In genomic region chr7:150404785-150405583, GRCh38 we compare ENCODE assay signal across 8 cellular contexts. TPM values are rescaled to one million over a fixed set of nuclear protein-coding genes. Genes with fewer than 3 reads are reported as not detected.
DNase-seq lines count a peak whose midpoint lies in the region; ATAC-seq and TF ChIP-seq lines count a peak whose summit lies in the region.

No MANE protein-coding gene starts in this region.

- intact Hi-C loops in heart right ventricle (cut with DNase I): loop anchor here in 6 of 10 donors (1.0 to 5.0 kb wide), 2 partner anchors 37 to 38 kb away; partner anchors contain the start of gene REPIN1 (in 6 of the 6)
- intact Hi-C loops in posterior cingulate gyrus (cut with DNase I): no loop called here
- intact Hi-C loops in transverse colon (cut with DNase I; ENCODE audit: low total_unique reads): no loop called here

- H3K9me2 ChIP-seq in SU-DHL-6 (replicated peaks; ENCODE audit: insufficient read depth, low read length): no peaks in the 10 kb centered on the region

- H3K9me3 ChIP-seq in SU-DHL-6 (ENCODE audit: insufficient read depth, low read length) (no peaks in the 10 kb centered on the region), heart right ventricle (no peaks in the 10 kb centered on the region), transverse colon (no peaks in the 10 kb centered on the region)

- peak; percentile 92 to 97 (median 96) for ATAC-seq in heart right ventricle

- 0 to 2% (median 1%) methylated on average over 73 to 86 of the region's 86 CpGs for WGBS in adipose tissue, 3 donors
- 0 to 2% methylated on average over 73 to 86 of the region's 86 CpGs for WGBS in heart right ventricle, 2 donors
- WGBS in transverse colon (ENCODE audit: low coverage in 1 of 2), 2 donors: 1% methylated on average over 27 of the region's 86 CpGs; no CpG with 5 or more reads in 1 of the 2 donors

- TF ChIP-seq POLR2A in transverse colon (IDR thresholded peaks at IDR 0.05): peak; percentile 86

- TF ChIP-seq EP300 in transverse colon (IDR thresholded peaks at IDR 0.05; ENCODE audit: low read depth): no peak

- in situ Hi-C loops in transverse colon (cut with MboI; ENCODE audit: low pct_ligation_motif_present in 1 of 4, low pct_unique_long_range_greater_than_20kb in 1 of 4, low sequenced_read_pairs in 3 of 4): loop anchor here in 3 of 4 donors (25.0 kb wide), 1 partner anchor 93 kb away; the partner anchor contains the start of genes ACTR3C (in 3 of the 3) and LRRC61 (in 3 of the 3)

- H3K4me3 ChIP-seq in GM06990 (replicated peaks; ENCODE audit: low read depth, low read length) (peak overlapping the region; percentile 74), H7 (ENCODE audit: insufficient read depth, low read depth, low read length) (peak overlapping the region; percentile 66), SU-DHL-6 (ENCODE audit: insufficient read depth, low read length, poor library complexity, severe bottlenecking) (peak overlapping the region; percentile 47), heart right ventricle (peak overlapping the region; percentile 42 to 89 (median 71)), transverse colon (peak overlapping the region; percentile 52 to 88 (median 63))

- peak; percentile 25 for TF ChIP-seq CTCF in GM06990 (IDR thresholded peaks at IDR 0.05; ENCODE audit: insufficient read depth, low read length, poor library complexity, severe bottlenecking)
- peak; percentile 28 for TF ChIP-seq CTCF in SU-DHL-6 (IDR thresholded peaks at IDR 0.05; ENCODE audit: insufficient read depth, low read length, poor library complexity, severe bottlenecking)
- TF ChIP-seq CTCF in heart right ventricle (IDR thresholded peaks at IDR 0.05): peak in 5 of 9 donors; percentile 23 to 41 (median 33)
- TF ChIP-seq CTCF in transverse colon (IDR thresholded peaks at IDR 0.05): peak in 3 of 5 experiments; percentile 13 to 33 (median 31)

- DNase-seq in GM06990 (ENCODE audit: extremely low read depth, insufficient read length) (peak; percentile 94), H7 (peak; percentile 96), M059J (ENCODE audit: low read depth) (peak; percentile 74), heart right ventricle (peak; percentile 92), posterior cingulate gyrus (peak; percentile 77 to 98 (median 90)), transverse colon (peak; percentile 92)

- peak overlapping the region; percentile 55 for H3K9ac ChIP-seq in SU-DHL-6 (ENCODE audit: low read length)

- peak overlapping the region; percentile 63 for H3K4me2 ChIP-seq in SU-DHL-6 (ENCODE audit: low read depth, low read length, poor library complexity, severe bottlenecking)

- H2AFZ ChIP-seq in SU-DHL-6 (ENCODE audit: low read depth, low read length, severe bottlenecking): peak overlapping the region; percentile 82

- H3K27me3 ChIP-seq in GM06990 (replicated peaks; ENCODE audit: control insufficient read depth, insufficient read depth, low read length): no peaks in the 10 kb centered on the region
- H3K27me3 ChIP-seq in H7 (ENCODE audit: control insufficient read depth, insufficient read depth, low read length): no peaks in the 10 kb centered on the region
- no peaks in the 10 kb centered on the region for H3K27me3 ChIP-seq in SU-DHL-6 (ENCODE audit: low read length)
- no peaks in the 10 kb centered on the region for H3K27me3 ChIP-seq in heart right ventricle
- no peaks in the 10 kb centered on the region for H3K27me3 ChIP-seq in transverse colon

- peaks cover 14 to 36% (median 27%) of the 10 kb centered on the region in 9 donors for H3K4me1 ChIP-seq in heart right ventricle
- peaks cover 8 to 45% (median 41%) of the 10 kb centered on the region in 4 donors for H3K4me1 ChIP-seq in transverse colon

- H3K36me3 ChIP-seq in GM06990 (ENCODE audit: control insufficient read depth, insufficient read depth, low read length) (no peaks in the 10 kb centered on the region; the same call in none of the 2 replicates), H7 (replicated peaks; ENCODE audit: control insufficient read depth, insufficient read depth, low read length) (peaks cover 1% of the 10 kb centered on the region), SU-DHL-6 (ENCODE audit: low read length) (no peaks in the 10 kb centered on the region), heart right ventricle (peaks cover 0 to 6% (median 0%) of the 10 kb centered on the region in 9 donors), transverse colon (no peaks in the 10 kb centered on the region)

- H4K20me1 ChIP-seq in SU-DHL-6 (ENCODE audit: low read depth, low read length): no peaks in the 10 kb centered on the region

- no peaks in the 10 kb centered on the region for H3F3A ChIP-seq in SU-DHL-6 (ENCODE audit: insufficient read depth)

- no peaks in the 10 kb centered on the region for H3K79me2 ChIP-seq in SU-DHL-6 (ENCODE audit: insufficient read depth, low read length)

- H3K27ac ChIP-seq in SU-DHL-6 (ENCODE audit: low read depth, low read length) (no peak overlapping the region), adipose tissue (ENCODE audit: low read depth, low read length) (peak overlapping the region; percentile 84), heart right ventricle (peak overlapping the region; percentile 73 to 99 (median 97)), transverse colon (peak overlapping the region; percentile 95 to 99 (median 98))

RNA-seq across cellular contexts. Expression of gene ZNF775, which starts 25.9 kb away (rescaled TPM):
- 44.2 and 56.7 TPM in 2 replicates for total RNA-seq in H7 (2014; rRNA removed; shearing (Covaris generic))
- total RNA-seq in M059J (2014; rRNA removed; shearing (Covaris generic)): 2.5 and 5.3 TPM in 2 replicates
- polyA plus RNA-seq in adipose tissue (1 to 10 TPM; 1.1 to 2.8 (median 1.5) TPM), heart right ventricle (1 to 10 TPM; 2.4 to 4.3 TPM)
- total RNA-seq in heart right ventricle (1 to 10 TPM; 1.9 to 4.7 (median 2.9) TPM), transverse colon (10 to 100 TPM in 3 of 4 donors, 1 to 10 TPM in 1; 8.9 to 75.2 (median 15.2) TPM)

RNA-seq across cellular contexts. Expression of gene REPIN1, which starts 36.4 kb away (rescaled TPM):
- 149 and 155 TPM in 2 replicates for total RNA-seq in H7 (2014; rRNA removed; shearing (Covaris generic))
- total RNA-seq in M059J (2014; rRNA removed; shearing (Covaris generic)): 103 and 155 TPM in 2 replicates
- polyA plus RNA-seq in adipose tissue (10 to 100 TPM; 23.1 to 64.3 (median 59.3) TPM), heart right ventricle (10 to 100 TPM; 51.0 to 53.0 TPM)
- total RNA-seq in heart right ventricle (100 to 1,000 TPM in 8 of 10 donors, 10 to 100 TPM in 2; 88.7 to 132 (median 114) TPM), transverse colon (100 to 1,000 TPM; 182 to 414 (median 247) TPM)

RNA-seq across cellular contexts. Expression of gene GIMAP8, which starts 45.4 kb away (rescaled TPM):
- total RNA-seq in H7 (2014; rRNA removed; shearing (Covaris generic)): not detected in 2 replicates
- not detected in 2 replicates for total RNA-seq in M059J (2014; rRNA removed; shearing (Covaris generic))
- polyA plus RNA-seq in adipose tissue (10 to 100 TPM in 2 of 3 donors, 1 to 10 TPM in 1; 3.6 to 12.7 (median 12.1) TPM), heart right ventricle (10 to 100 TPM; 19.2 to 19.5 TPM)
- total RNA-seq in heart right ventricle (10 to 100 TPM; 13.4 to 39.4 (median 16.2) TPM), transverse colon (1 to 10 TPM; 1.5 to 4.3 (median 2.9) TPM)

Comparison
In these comparisons a context has a peak if more than half of its experiments do, and no peak if none do; other contexts are left out.
1. intact Hi-C loops: an anchor here in heart right ventricle (1.0 to 5.0 kb wide); none called in posterior cingulate gyrus and transverse colon.